In genomic region chr16:8885674-8886592, GRCh38 we compare ENCODE assay signal across 1 cellular context.
TF ChIP-seq lines count a peak whose summit lies in the region.

No MANE protein-coding gene starts in this region.

TF ChIP-seq in HepG2, 621 proteins besides CTCF, POLR2A, EP300 and RAD21 (continued from another document and continues in another):
- TF ChIP-seq CC2D1A (CRISPR knock-in tag; IDR thresholded peaks at IDR 0.05) (no peak), XRCC5 (optimal IDR thresholded peaks at IDR 0.05; ENCODE audit: low read length) (no peak), ZNF576 (CRISPR knock-in tag; IDR thresholded peaks at IDR 0.05) (0 out of 2 replicates have a peak, but pooled peaks have one; percentile 43), JARID2 (CRISPR knock-in tag; IDR thresholded peaks at IDR 0.05; ENCODE audit: insufficient replicate concordance) (no peak), CREB1 (IDR thresholded peaks at IDR 0.05) (no peak), CREB1 (CRISPR knock-in tag; IDR thresholded peaks at IDR 0.05) (no peak), ZNF850 (CRISPR knock-in tag; conservative IDR thresholded peaks at IDR 0.05) (no peak), ZNF10 (CRISPR knock-in tag; IDR thresholded peaks at IDR 0.05; ENCODE audit: borderline replicate concordance, low read depth) (no peak), PRMT3 (CRISPR knock-in tag; IDR thresholded peaks at IDR 0.05; ENCODE audit: borderline replicate concordance, low read depth) (no peak), AKNA (CRISPR knock-in tag; IDR thresholded peaks at IDR 0.05; ENCODE audit: borderline replicate concordance) (no peak), ZNF468 (CRISPR knock-in tag; IDR thresholded peaks at IDR 0.05) (no peak), ZGPAT (CRISPR knock-in tag; IDR thresholded peaks at IDR 0.05) (peak; percentile 30; the same call in 1 of the 2 replicates), ZC3H4 (CRISPR knock-in tag; IDR thresholded peaks at IDR 0.05; ENCODE audit: borderline replicate concordance) (no peak), TBX3 (IDR thresholded peaks at IDR 0.05; ENCODE audit: borderline replicate concordance) (0 out of 2 replicates have a peak, but pooled peaks have one; percentile 7), MED13 (CRISPR knock-in tag; IDR thresholded peaks at IDR 0.05) (no peak), HDAC1 (CRISPR knock-in tag; IDR thresholded peaks at IDR 0.05) (0 out of 2 replicates have a peak, but pooled peaks have one; percentile 28), FOXM1 (CRISPR knock-in tag; IDR thresholded peaks at IDR 0.05) (no peak), ZMAT3 (CRISPR knock-in tag; conservative IDR thresholded peaks at IDR 0.05) (no peak), ZNF879 (CRISPR knock-in tag; IDR thresholded peaks at IDR 0.05) (no peak), ZNF7 (CRISPR knock-in tag; IDR thresholded peaks at IDR 0.05) (no peak), ZNF546 (CRISPR knock-in tag; conservative IDR thresholded peaks at IDR 0.05) (no peak), ZNF616 (CRISPR knock-in tag; IDR thresholded peaks at IDR 0.05; ENCODE audit: low read depth) (no peak), NONO (IDR thresholded peaks at IDR 0.05) (no peak), NONO (CRISPR knock-in tag; conservative IDR thresholded peaks at IDR 0.05) (0 out of 2 replicates have a peak, but pooled peaks have one; percentile 56), ZNF567 (CRISPR knock-in tag; IDR thresholded peaks at IDR 0.05; ENCODE audit: borderline replicate concordance) (no peak), NKX3-1 (CRISPR knock-in tag; IDR thresholded peaks at IDR 0.05) (no peak), ZNF615 (CRISPR knock-in tag; IDR thresholded peaks at IDR 0.05; ENCODE audit: borderline replicate concordance) (no peak), KIAA2018 (CRISPR knock-in tag; IDR thresholded peaks at IDR 0.05; ENCODE audit: borderline replicate concordance) (no peak)
- TF ChIP-seq, protein P1, sequence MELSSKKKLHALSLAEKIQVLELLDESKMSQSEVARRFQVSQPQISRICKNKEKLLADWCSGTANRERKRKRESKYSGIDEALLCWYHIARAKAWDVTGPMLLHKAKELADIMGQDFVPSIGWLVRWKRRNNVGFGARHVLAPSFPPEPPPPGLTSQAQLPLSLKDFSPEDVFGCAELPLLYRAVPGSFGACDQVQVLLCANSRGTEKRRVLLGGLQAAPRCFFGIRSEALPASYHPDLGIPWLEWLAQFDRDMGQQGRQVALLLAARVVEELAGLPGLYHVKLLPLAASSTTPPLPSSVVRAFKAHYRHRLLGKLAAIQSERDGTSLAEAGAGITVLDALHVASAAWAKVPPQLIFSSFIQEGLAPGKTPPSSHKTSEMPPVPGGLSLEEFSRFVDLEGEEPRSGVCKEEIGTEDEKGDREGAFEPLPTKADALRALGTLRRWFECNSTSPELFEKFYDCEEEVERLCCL (CRISPR knock-in tag; IDR thresholded peaks at IDR 0.05; ENCODE audit: borderline replicate concordance) = no peak
- TF ChIP-seq, protein P2, sequence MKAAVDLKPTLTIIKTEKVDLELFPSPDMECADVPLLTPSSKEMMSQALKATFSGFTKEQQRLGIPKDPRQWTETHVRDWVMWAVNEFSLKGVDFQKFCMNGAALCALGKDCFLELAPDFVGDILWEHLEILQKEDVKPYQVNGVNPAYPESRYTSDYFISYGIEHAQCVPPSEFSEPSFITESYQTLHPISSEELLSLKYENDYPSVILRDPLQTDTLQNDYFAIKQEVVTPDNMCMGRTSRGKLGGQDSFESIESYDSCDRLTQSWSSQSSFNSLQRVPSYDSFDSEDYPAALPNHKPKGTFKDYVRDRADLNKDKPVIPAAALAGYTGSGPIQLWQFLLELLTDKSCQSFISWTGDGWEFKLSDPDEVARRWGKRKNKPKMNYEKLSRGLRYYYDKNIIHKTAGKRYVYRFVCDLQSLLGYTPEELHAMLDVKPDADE (CRISPR knock-in tag; IDR thresholded peaks at IDR 0.05) = no peak
